Comparison of ENCODE assay signal across 10 cellular contexts in genomic region chr19:2207991-2208860, GRCh38. TPM values are rescaled to one million over a fixed set of nuclear protein-coding genes. Genes with fewer than 3 reads are reported as not detected.
DNase-seq lines count a peak whose midpoint lies in the region; ATAC-seq and TF ChIP-seq lines count a peak whose summit lies in the region.
"Had no signal": no experiment of that assay in that cellular context is flagged by ENCODE, and none has a peak within 500 bp of the region (broad histone marks: within the 10 kb centered on the region; RNA-seq: fewer than 3 reads in every experiment).

No MANE protein-coding gene starts in this region.

- no peaks in the 10 kb centered on the region for H3K4me1 Mint-ChIP-seq in activated CD4-positive, alpha-beta memory T cell treated with anti-CD3 and anti-CD28 coated beads for 36 hours (ENCODE audit: low read depth)
- no peaks in the 10 kb centered on the region for H3K4me1 Mint-ChIP-seq in T-helper 2 cell treated with Interferon-gamma antibody and Interleukin-4, amounts not matched to agents 5 μg/mL and 100 μg/mL, for 36 hours (ENCODE audit: low read depth)

- H3K4me1 ChIP-seq in iPS DF 6.9 (ENCODE audit: control insufficient read depth, insufficient read depth, low read length), result no peaks in the 10 kb centered on the region; the same call in 1 of the 2 replicates
- H3K4me1 ChIP-seq in suprapubic skin, result peaks cover 55% of the 10 kb centered on the region

- H3K36me3 Mint-ChIP-seq in activated CD4-positive, alpha-beta memory T cell treated with anti-CD3 and anti-CD28 coated beads for 36 hours, result peaks cover 23% of the 10 kb centered on the region
- H3K36me3 Mint-ChIP-seq in T-helper 2 cell treated with Interferon-gamma antibody and Interleukin-4, amounts not matched to agents 5 μg/mL and 100 μg/mL, for 36 hours (ENCODE audit: low read depth), result peaks cover 23% of the 10 kb centered on the region

- H3K27me3 ChIP-seq in iPS DF 6.9 (ENCODE audit: control insufficient read depth, insufficient read depth, low read length), result no peaks in the 10 kb centered on the region
- H3K27me3 ChIP-seq in suprapubic skin, result no peaks in the 10 kb centered on the region

- no peaks in the 10 kb centered on the region for H3K27me3 Mint-ChIP-seq in activated CD4-positive, alpha-beta memory T cell treated with anti-CD3 and anti-CD28 coated beads for 36 hours
- no peaks in the 10 kb centered on the region for H3K27me3 Mint-ChIP-seq in T-helper 2 cell treated with Interferon-gamma antibody and Interleukin-4, amounts not matched to agents 5 μg/mL and 100 μg/mL, for 36 hours (ENCODE audit: low read depth)
- H3K27me3 Mint-ChIP-seq: CD4-positive, CD25-positive, alpha-beta regulatory T cell had no signal

- no peak for ATAC-seq in HG02588 (IDR thresholded peaks at IDR 0.05; ENCODE audit: unreplicated experiment)

- TF ChIP-seq CTCF in suprapubic skin (IDR thresholded peaks at IDR 0.05), result peak in 1 of 2 donors; percentile 19

- H3K36me3 ChIP-seq in iPS DF 6.9 (ENCODE audit: control insufficient read depth, insufficient read depth, low read length) (peaks cover 21% of the 10 kb centered on the region), suprapubic skin (peaks cover 43% of the 10 kb centered on the region)

- TF ChIP-seq POLR2A in suprapubic skin (IDR thresholded peaks at IDR 0.05), result no peak

- POLR2A ChIA-PET in activated CD4-positive, alpha-beta memory T cell treated with anti-CD3 and anti-CD28 coated beads for 36 hours (lab: Charles Lee), result no interaction called here

- H3K27ac ChIP-seq in iPS DF 6.9 (ENCODE audit: low read length) (no peak overlapping the region), suprapubic skin (peak overlapping the region; percentile 19)

- intact Hi-C loops in activated CD4-positive, alpha-beta memory T cell treated with anti-CD3 and anti-CD28 coated beads for 36 hours (cut with micrococcal nuclease), result no loop called here

- H3K9me3 ChIP-seq in iPS DF 6.9 (ENCODE audit: control insufficient read depth, insufficient read depth, low read length) (no peaks in the 10 kb centered on the region), suprapubic skin (no peaks in the 10 kb centered on the region)

- TF ChIP-seq EP300 in suprapubic skin (IDR thresholded peaks at IDR 0.05), result no peak

- WGBS in iPS DF 6.9 (ENCODE audit: insufficient coverage, insufficient read length), result no CpG with 5 or more reads among the region's 36 CpGs
- whole genome bisulfite sequencing in suprapubic skin, result 48% methylated on average over 5 of the region's 36 CpGs

- CTCF ChIA-PET in activated CD4-positive, alpha-beta memory T cell treated with anti-CD3 and anti-CD28 coated beads for 36 hours (lab: Charles Lee), result no interaction called here

- H3K4me3 ChIP-seq in iPS DF 6.9 (ENCODE audit: low read length) (no peak overlapping the region), suprapubic skin (no peak overlapping the region)

- H3K9me3 Mint-ChIP-seq in activated CD4-positive, alpha-beta memory T cell treated with anti-CD3 and anti-CD28 coated beads for 36 hours, result no peaks in the 10 kb centered on the region
- H3K9me3 Mint-ChIP-seq in T-helper 2 cell treated with Interferon-gamma antibody and Interleukin-4, amounts not matched to agents 5 μg/mL and 100 μg/mL, for 36 hours, result no peaks in the 10 kb centered on the region
- H3K9me3 Mint-ChIP-seq: CD4-positive, CD25-positive, alpha-beta regulatory T cell had no signal

- no peak overlapping the region for H3K4me3 Mint-ChIP-seq in activated CD4-positive, alpha-beta memory T cell treated with anti-CD3 and anti-CD28 coated beads for 36 hours
- H3K4me3 Mint-ChIP-seq in T-helper 2 cell treated with Interferon-gamma antibody and Interleukin-4, amounts not matched to agents 5 μg/mL and 100 μg/mL, for 36 hours, result no peak overlapping the region
- H3K4me3 Mint-ChIP-seq: CD4-positive, CD25-positive, alpha-beta regulatory T cell had no signal

- DNase-seq in activated CD4-positive, alpha-beta T cell treated with anti-CD3 and anti-CD28 coated beads for 4 hours, result peak; percentile 22 to 29
- DNase-seq in activated CD4-positive, alpha-beta T cell treated with anti-CD3 and anti-CD28 coated beads, Interleukin-2, amount 50 U/mL, for 48 hours, result no peak
- DNase-seq in activated CD4-positive, alpha-beta memory T cell treated with anti-CD3 and anti-CD28 coated beads for 36 hours, result peak; percentile 35
- peak; percentile 31 for DNase-seq in iPS DF 6.9 (ENCODE audit: low read depth, low spot score)
- DNase-seq in suprapubic skin (ENCODE audit: low spot score in 2 of 2), result peak; percentile 88 to 90
- no peak for DNase-seq in NCI-H2029 (lab: John Stamatoyannopoulos, UW)
- no peak for DNase-seq in T-helper 2 cell treated with Interferon-gamma antibody and Interleukin-4, amounts not matched to agents 5 μg/mL and 100 μg/mL, for 36 hours (ENCODE audit: low spot score)
- DNase-seq: NCI-H1694 treated with DMSO at 0.1 percent for 48 hours had no signal

- no peak overlapping the region for H3K27ac Mint-ChIP-seq in activated CD4-positive, alpha-beta memory T cell treated with anti-CD3 and anti-CD28 coated beads for 36 hours
- H3K27ac Mint-ChIP-seq in T-helper 2 cell treated with Interferon-gamma antibody and Interleukin-4, amounts not matched to agents 5 μg/mL and 100 μg/mL, for 36 hours, result no peak overlapping the region
- H3K27ac Mint-ChIP-seq: CD4-positive, CD25-positive, alpha-beta regulatory T cell had no signal

RNA-seq across cellular contexts. Expression of gene PLEKHJ1, which starts 27.9 kb away (rescaled TPM):
- total RNA-seq in activated CD4-positive, alpha-beta memory T cell treated with anti-CD3 and anti-CD28 coated beads for 36 hours, result 10 to 100 TPM; 60.8 to 64.0 TPM
- total RNA-seq in suprapubic skin, result 10 to 100 TPM; 36.1 to 78.0 (median 62.9) TPM

RNA-seq across cellular contexts. Expression of gene SF3A2, which starts 28.4 kb away (rescaled TPM):
- total RNA-seq in activated CD4-positive, alpha-beta memory T cell treated with anti-CD3 and anti-CD28 coated beads for 36 hours, result 100 to 1,000 TPM; 123 to 134 TPM
- 100 to 1,000 TPM in 1 of 4 donors, 10 to 100 TPM in 3; 48.0 to 103 (median 64.8) TPM for total RNA-seq in suprapubic skin

RNA-seq across cellular contexts. Expression of gene AMH, which starts 40.9 kb away (rescaled TPM):
- total RNA-seq in activated CD4-positive, alpha-beta memory T cell treated with anti-CD3 and anti-CD28 coated beads for 36 hours, result 1 to 10 TPM; 2.8 to 3.4 TPM
- total RNA-seq in suprapubic skin, result 1 to 10 TPM; 1.7 to 4.3 (median 3.0) TPM

RNA-seq across cellular contexts. Expression of gene DOT1L, which starts 44.5 kb away (rescaled TPM):
- 10 to 100 TPM; 50.2 to 53.7 TPM for total RNA-seq in activated CD4-positive, alpha-beta memory T cell treated with anti-CD3 and anti-CD28 coated beads for 36 hours
- total RNA-seq in suprapubic skin, result 10 to 100 TPM; 21.6 to 36.8 (median 25.7) TPM

RNA-seq across cellular contexts. Expression of gene JSRP1, which starts 48.0 kb away (rescaled TPM):
- 1 to 10 TPM in 1 of 2 experiments, under 1 TPM in 1; 0.56 to 1.2 TPM for total RNA-seq in activated CD4-positive, alpha-beta memory T cell treated with anti-CD3 and anti-CD28 coated beads for 36 hours
- not detected for total RNA-seq in suprapubic skin

Comparison
In these comparisons a context has a peak if more than half of its experiments do, and no peak if none do; other contexts are left out.
1. DNase-seq: peak in activated CD4-positive, alpha-beta T cell treated with anti-CD3 and anti-CD28 coated beads for 4 hours (2 of 2), activated CD4-positive, alpha-beta memory T cell treated with anti-CD3 and anti-CD28 coated beads for 36 hours (single experiment), iPS DF 6.9 (single experiment) and suprapubic skin (2 of 2); none in activated CD4-positive, alpha-beta T cell treated with anti-CD3 and anti-CD28 coated beads, Interleukin-2, amount 50 U/mL, for 48 hours (0 of 2), NCI-H2029 (single experiment) and T-helper 2 cell treated with Interferon-gamma antibody and Interleukin-4, amounts not matched to agents 5 μg/mL and 100 μg/mL, for 36 hours (single experiment).